Comparison of ENCODE assay signal across 13 cellular contexts in genomic region chr9:84297162-84297821, GRCh38. TPM values are rescaled to one million over a fixed set of nuclear protein-coding genes. Genes with fewer than 3 reads are reported as not detected.
DNase-seq lines count a peak whose midpoint lies in the region; ATAC-seq and TF ChIP-seq lines count a peak whose summit lies in the region.
"Had no signal": no experiment of that assay in that cellular context is flagged by ENCODE, and none has a peak within 500 bp of the region (broad histone marks: within the 10 kb centered on the region; RNA-seq: fewer than 3 reads in every experiment).

No MANE protein-coding gene starts in this region.

- peaks cover 8% of the 10 kb centered on the region for H3K9me3 Mint-ChIP-seq in natural killer cell treated with Interleukin-12 subunit alpha and Interleukin-12 subunit beta and Interleukin-15 and Interleukin-18, amount 100 ng/mL, for 72 hours
- no peaks in the 10 kb centered on the region for H3K9me3 Mint-ChIP-seq in natural killer cell
- H3K9me3 Mint-ChIP-seq in stimulated activated naive B cell treated with anti-CD40 and anti-IgM and Interleukin-4, amounts not matched to agents 10 μg/mL and 1 μg/mL and 100 μg/mL, for 72 hours, result no peaks in the 10 kb centered on the region

- no peaks in the 10 kb centered on the region for H3K36me3 Mint-ChIP-seq in natural killer cell treated with Interleukin-12 subunit alpha and Interleukin-12 subunit beta and Interleukin-15 and Interleukin-18, amount 100 ng/mL, for 72 hours
- H3K36me3 Mint-ChIP-seq in natural killer cell, result no peaks in the 10 kb centered on the region
- no peaks in the 10 kb centered on the region for H3K36me3 Mint-ChIP-seq in stimulated activated naive B cell treated with anti-CD40 and anti-IgM and Interleukin-4, amounts not matched to agents 10 μg/mL and 1 μg/mL and 100 μg/mL, for 72 hours

- H3K4me3 ChIP-seq in WI38 (ENCODE audit: low read depth, low read length) (peak overlapping the region; percentile 22), fibroblast of mammary gland (ENCODE audit: control insufficient read depth, low read depth, low read length) (no peak overlapping the region)

- no peaks in the 10 kb centered on the region for H3K27me3 Mint-ChIP-seq in natural killer cell treated with Interleukin-12 subunit alpha and Interleukin-12 subunit beta and Interleukin-15 and Interleukin-18, amount 100 ng/mL, for 72 hours
- no peaks in the 10 kb centered on the region for H3K27me3 Mint-ChIP-seq in natural killer cell (ENCODE audit: low read depth in 2 of 2)
- peaks cover 0 to 7% of the 10 kb centered on the region in 2 donors for H3K27me3 Mint-ChIP-seq in stimulated activated naive B cell treated with anti-CD40 and anti-IgM and Interleukin-4, amounts not matched to agents 10 μg/mL and 1 μg/mL and 100 μg/mL, for 72 hours

- TF ChIP-seq CTCF in natural killer cell (IDR thresholded peaks at IDR 0.05) (no peak), WI38 (IDR thresholded peaks at IDR 0.05; ENCODE audit: low read depth, low read length) (no peak), fibroblast of mammary gland (conservative IDR thresholded peaks at IDR 0.05; ENCODE audit: control insufficient read depth, insufficient read depth, low read depth, low read length) (no peak)

- H3K27ac Mint-ChIP-seq in natural killer cell treated with Interleukin-12 subunit alpha and Interleukin-12 subunit beta and Interleukin-15 and Interleukin-18, amount 100 ng/mL, for 72 hours, result peak overlapping the region; percentile 80 to 95
- peak overlapping the region in 1 of 2 donors; percentile 85 for H3K27ac Mint-ChIP-seq in natural killer cell
- no peak overlapping the region for H3K27ac Mint-ChIP-seq in stimulated activated naive B cell treated with anti-CD40 and anti-IgM and Interleukin-4, amounts not matched to agents 10 μg/mL and 1 μg/mL and 100 μg/mL, for 72 hours

- ATAC-seq in natural killer cell treated with Interleukin-12 subunit alpha and Interleukin-12 subunit beta and Interleukin-15 and Interleukin-18, amount 100 ng/mL, for 72 hours, result no peak
- no peak for ATAC-seq in natural killer cell
- no peak for ATAC-seq in stimulated activated naive B cell treated with anti-CD40 and anti-IgM and Interleukin-4, amounts not matched to agents 10 μg/mL and 1 μg/mL and 100 μg/mL, for 72 hours (replicated peaks)
- no peak for ATAC-seq in GM18519 (IDR thresholded peaks at IDR 0.05; ENCODE audit: low FRiP score, unreplicated experiment)
- ATAC-seq in GM18511 (IDR thresholded peaks at IDR 0.05; ENCODE audit: unreplicated experiment), result no peak

- H3K4me3 Mint-ChIP-seq in natural killer cell treated with Interleukin-12 subunit alpha and Interleukin-12 subunit beta and Interleukin-15 and Interleukin-18, amount 100 ng/mL, for 72 hours, result peak overlapping the region; percentile 75
- H3K4me3 Mint-ChIP-seq in natural killer cell, result no peak overlapping the region
- H3K4me3 Mint-ChIP-seq in stimulated activated naive B cell treated with anti-CD40 and anti-IgM and Interleukin-4, amounts not matched to agents 10 μg/mL and 1 μg/mL and 100 μg/mL, for 72 hours, result no peak overlapping the region

- H3K4me1 Mint-ChIP-seq in natural killer cell treated with Interleukin-12 subunit alpha and Interleukin-12 subunit beta and Interleukin-15 and Interleukin-18, amount 100 ng/mL, for 72 hours (ENCODE audit: low read depth in 2 of 2), result peaks cover 56 to 63% of the 10 kb centered on the region in 2 donors
- peaks cover 31 to 33% of the 10 kb centered on the region in 2 donors for H3K4me1 Mint-ChIP-seq in natural killer cell
- peaks cover 22 to 37% of the 10 kb centered on the region in 2 donors for H3K4me1 Mint-ChIP-seq in stimulated activated naive B cell treated with anti-CD40 and anti-IgM and Interleukin-4, amounts not matched to agents 10 μg/mL and 1 μg/mL and 100 μg/mL, for 72 hours

- no peak for DNase-seq in natural killer cell treated with Interleukin-12 subunit alpha and Interleukin-12 subunit beta and Interleukin-15 and Interleukin-18, amount 100 ng/mL, for 72 hours (ENCODE audit: low spot score)
- no peak for DNase-seq in natural killer cell
- peak; percentile 57 for DNase-seq in fibroblast of mammary gland (ENCODE audit: low read depth)
- no peak for DNase-seq in stimulated activated naive B cell treated with anti-CD40 and anti-IgM and Interleukin-4, amounts not matched to agents 10 μg/mL and 1 μg/mL and 100 μg/mL, for 72 hours
- no peak for DNase-seq in COR-L47 (lab: John Stamatoyannopoulos, UW)
- DNase-seq: erythroblast, GDM1, NCI-H1436 treated with DMSO at 0.1 percent for 48 hours, NCI-H69, posterior cingulate gyrus had no signal

- intact Hi-C loops in natural killer cell (cut with micrococcal nuclease), result no loop called here

RNA-seq across cellular contexts. Expression of gene SLC28A3, which starts 43.3 kb away (rescaled TPM):
- total RNA-seq in natural killer cell treated with Interleukin-12 subunit alpha and Interleukin-12 subunit beta and Interleukin-15 and Interleukin-18, amount 100 ng/mL, for 72 hours, result under 1 TPM; 0.07 to 0.08 TPM
- 1 to 10 TPM in 1 of 3 donors, under 1 TPM in 1, not detected in 1; 0.16 to 1.6 TPM for total RNA-seq in natural killer cell
